In genomic region chr1:21293537-21294265, GRCh38 we compare ENCODE assay signal across 8 cellular contexts.
DNase-seq lines count a peak whose midpoint lies in the region; ATAC-seq, FAIRE-seq and TF ChIP-seq lines count a peak whose summit lies in the region.

No MANE protein-coding gene starts in this region.

- no peaks in the 10 kb centered on the region for H3K36me3 ChIP-seq in duodenal mucosa (ENCODE audit: control insufficient read depth in 1 of 2, insufficient read depth in 2 of 2, low read length in 2 of 2)

- TF ChIP-seq CTCF in GM13976 (IDR thresholded peaks at IDR 0.05; ENCODE audit: borderline replicate concordance, control extremely low read depth, extremely low read depth, insufficient read depth, missing control alignments): no peak

- in situ Hi-C loops in GM13976 (cut with MboI; ENCODE audit: low sequenced_read_pairs, unreplicated experiment): no loop called here

- no peak for FAIRE-seq in urothelium cell line (lab: Jason Lieb, UNC)

- H3K4me3 ChIP-seq in duodenal mucosa (ENCODE audit: low read depth in 1 of 2, low read length in 2 of 2): peak overlapping the region; percentile 34 to 43

- peak overlapping the region; percentile 35 for H3K27ac ChIP-seq in duodenal mucosa (ENCODE audit: low read depth, low read length)

- no peaks in the 10 kb centered on the region for H3K9me3 ChIP-seq in duodenal mucosa (ENCODE audit: control insufficient read depth in 1 of 2, low read length in 2 of 2)

- H3K27me3 ChIP-seq in duodenal mucosa (ENCODE audit: control insufficient read depth in 1 of 2, insufficient read depth in 2 of 2, low read length in 2 of 2): no peaks in the 10 kb centered on the region

- peaks cover 57 to 58% of the 10 kb centered on the region in 2 donors for H3K4me1 ChIP-seq in duodenal mucosa (ENCODE audit: control insufficient read depth in 1 of 2, insufficient read depth in 2 of 2, low read length in 2 of 2)

- H3K9ac ChIP-seq in duodenal mucosa (ENCODE audit: low read depth in 1 of 2, low read length in 2 of 2): peak overlapping the region; percentile 0 to 30

- peak; percentile 31 for ATAC-seq in HG02759 (IDR thresholded peaks at IDR 0.05; ENCODE audit: unreplicated experiment)

- peak; percentile 58 for DNase-seq in GM13976 (ENCODE audit: low spot score)
- peak; percentile 18 to 52 (median 30) for DNase-seq in activated CD4-positive, CD25-positive, alpha-beta regulatory T cell (lab: John Stamatoyannopoulos, UW)
- peak; percentile 73 for DNase-seq in stimulated activated CD4-positive, alpha-beta T cell treated with anti-CD3 and anti-CD28 coated beads, Interleukin-2, amount 100 ng/mL, for 48 hours
- DNase-seq in SW480 (ENCODE audit: low spot score): no peak
- DNase-seq in urothelium cell line (ENCODE audit: low spot score): no peak
- no peak for DNase-seq in GOT3 (lab: John Stamatoyannopoulos, UW)

Comparison
In these comparisons a context has a peak if more than half of its experiments do, and no peak if none do; other contexts are left out.
1. DNase-seq: peak in GM13976 (single experiment), activated CD4-positive, CD25-positive, alpha-beta regulatory T cell (4 of 4) and stimulated activated CD4-positive, alpha-beta T cell treated with anti-CD3 and anti-CD28 coated beads, Interleukin-2, amount 100 ng/mL, for 48 hours (2 of 2); none in SW480 (single experiment), urothelium cell line (single experiment) and GOT3 (single experiment).